Comparison of ENCODE assay signal across 8 cellular contexts in genomic region chr1:19645544-19646252, GRCh38. TPM values are rescaled to one million over a fixed set of nuclear protein-coding genes. Genes with fewer than 3 reads are reported as not detected.
DNase-seq lines count a peak whose midpoint lies in the region; ATAC-seq and TF ChIP-seq lines count a peak whose summit lies in the region.

No MANE protein-coding gene starts in this region.

- H3K36me3 ChIP-seq in Peyer's patch, result no peaks in the 10 kb centered on the region

- no peaks in the 10 kb centered on the region for H3K9me3 Mint-ChIP-seq in nephron

- DNase-seq in AG20443 (ENCODE audit: low spot score) (peak; percentile 54), Peyer's patch (no peak), epidermal melanocyte (ENCODE audit: insufficient read length, low spot score) (peak; percentile 23), T-helper 9 cell (no peak), DMS79 treated with DMSO at 0.1 percent for 48 hours (lab: John Stamatoyannopoulos, UW) (no peak)

- peaks cover 39% of the 10 kb centered on the region for H3K27me3 Mint-ChIP-seq in nephron (ENCODE audit: low read depth)

- H3K36me3 Mint-ChIP-seq in nephron (ENCODE audit: low read depth), result no peaks in the 10 kb centered on the region

- peaks cover 37% of the 10 kb centered on the region for H3K4me1 Mint-ChIP-seq in nephron

- TF ChIP-seq CTCF in Peyer's patch (IDR thresholded peaks at IDR 0.05) (no peak), nephron (IDR thresholded peaks at IDR 0.05; ENCODE audit: unreplicated experiment in 3 of 3) (no peak)

- H3K27ac Mint-ChIP-seq in nephron, result peak overlapping the region in 2 of 3 experiments; percentile 26 to 33

- H3K4me3 ChIP-seq in Peyer's patch, result peak overlapping the region; percentile 63 to 91 (median 80)

- H3K27me3 ChIP-seq in Peyer's patch, result no peaks in the 10 kb centered on the region

- H3K9me3 ChIP-seq in Peyer's patch, result no peaks in the 10 kb centered on the region

- ATAC-seq in HG02852 (IDR thresholded peaks at IDR 0.05; ENCODE audit: unreplicated experiment), result no peak
- ATAC-seq in GM18868 (IDR thresholded peaks at IDR 0.05; ENCODE audit: unreplicated experiment), result no peak

- TF ChIP-seq POLR2A in Peyer's patch (IDR thresholded peaks at IDR 0.05), result no peak

- peaks cover 2 to 58% (median 10%) of the 10 kb centered on the region in 4 donors for H3K4me1 ChIP-seq in Peyer's patch

- H3K4me3 Mint-ChIP-seq in nephron, result peak overlapping the region; percentile 83 to 100 (median 97)

- H3K27ac ChIP-seq in Peyer's patch, result peak overlapping the region; percentile 75 to 99 (median 95)

RNA-seq across cellular contexts. Expression of gene NBL1, which starts 1.6 kb away (rescaled TPM):
- 100 to 1,000 TPM; 187 to 348 (median 289) TPM for total RNA-seq in Peyer's patch

RNA-seq across cellular contexts. Expression of gene HTR6, which starts 19.0 kb away (rescaled TPM):
- total RNA-seq in Peyer's patch, result under 1 TPM in 1 of 4 donors, not detected in 3; 0.88 TPM

Comparison
In these comparisons a context has a peak if more than half of its experiments do, and no peak if none do; other contexts are left out.
1. DNase-seq: peak in AG20443 (single experiment) and epidermal melanocyte (single experiment); none in Peyer's patch (0 of 3), T-helper 9 cell (single experiment) and DMS79 treated with DMSO at 0.1 percent for 48 hours (single experiment).